ENCODE assay signal across 1 cellular context in the genomic region with DNA sequence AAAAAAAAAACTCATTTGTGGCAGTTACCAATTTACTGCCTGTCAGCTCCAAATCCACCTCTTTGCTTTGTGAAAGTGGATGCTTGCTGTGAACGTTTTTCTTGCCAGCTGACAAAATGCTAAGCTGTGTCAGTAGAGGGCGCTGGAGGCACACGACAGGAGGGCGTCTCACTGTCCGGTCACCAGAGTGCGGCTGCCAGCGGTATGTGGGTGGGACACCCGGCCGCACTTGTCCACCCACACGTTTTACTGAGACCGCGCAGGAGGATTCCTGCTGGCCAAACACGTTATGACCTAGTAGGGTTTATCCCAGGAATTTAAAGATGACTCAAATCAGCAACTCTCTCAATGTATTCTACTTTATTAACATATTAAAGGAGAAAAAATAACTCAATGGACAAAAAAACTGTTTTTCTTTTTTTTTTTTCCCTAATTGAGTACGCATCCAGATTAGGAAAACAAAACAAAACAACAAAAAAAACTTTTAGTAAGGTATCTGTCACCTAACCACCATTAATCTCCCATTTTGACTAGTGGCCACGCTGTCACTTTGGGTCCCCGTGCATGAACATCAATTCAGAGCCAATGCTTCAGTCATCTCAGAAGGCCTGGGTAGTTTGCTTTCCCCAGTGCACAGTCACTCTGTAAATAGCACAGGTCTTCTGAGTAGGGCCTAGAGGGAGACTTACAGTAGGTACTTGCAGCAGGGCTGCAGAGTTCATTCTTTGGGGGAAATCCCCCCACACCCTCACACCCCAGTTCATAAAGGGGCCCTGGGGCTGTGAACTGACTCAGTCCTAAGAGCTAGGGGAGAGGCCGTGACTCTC.
TF ChIP-seq lines count a peak whose summit lies in the region.

No MANE protein-coding gene starts in this region.

TF ChIP-seq in K562, 482 proteins besides CTCF, POLR2A, EP300 and RAD21 (continued from another document and continues in another):
- TF ChIP-seq, protein P1, sequence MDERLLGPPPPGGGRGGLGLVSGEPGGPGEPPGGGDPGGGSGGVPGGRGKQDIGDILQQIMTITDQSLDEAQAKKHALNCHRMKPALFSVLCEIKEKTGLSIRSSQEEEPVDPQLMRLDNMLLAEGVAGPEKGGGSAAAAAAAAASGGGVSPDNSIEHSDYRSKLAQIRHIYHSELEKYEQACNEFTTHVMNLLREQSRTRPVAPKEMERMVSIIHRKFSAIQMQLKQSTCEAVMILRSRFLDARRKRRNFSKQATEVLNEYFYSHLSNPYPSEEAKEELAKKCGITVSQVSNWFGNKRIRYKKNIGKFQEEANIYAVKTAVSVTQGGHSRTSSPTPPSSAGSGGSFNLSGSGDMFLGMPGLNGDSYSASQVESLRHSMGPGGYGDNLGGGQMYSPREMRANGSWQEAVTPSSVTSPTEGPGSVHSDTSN (CRISPR knock-in tag; IDR thresholded peaks at IDR 0.05; ENCODE audit: low read depth): no peak
- TF ChIP-seq, protein P1 (tag; conservative IDR thresholded peaks at IDR 0.05; ENCODE audit: low read depth): 0 out of 2 replicates have a peak, but pooled peaks have one; percentile 23
- TF ChIP-seq, protein P2, sequence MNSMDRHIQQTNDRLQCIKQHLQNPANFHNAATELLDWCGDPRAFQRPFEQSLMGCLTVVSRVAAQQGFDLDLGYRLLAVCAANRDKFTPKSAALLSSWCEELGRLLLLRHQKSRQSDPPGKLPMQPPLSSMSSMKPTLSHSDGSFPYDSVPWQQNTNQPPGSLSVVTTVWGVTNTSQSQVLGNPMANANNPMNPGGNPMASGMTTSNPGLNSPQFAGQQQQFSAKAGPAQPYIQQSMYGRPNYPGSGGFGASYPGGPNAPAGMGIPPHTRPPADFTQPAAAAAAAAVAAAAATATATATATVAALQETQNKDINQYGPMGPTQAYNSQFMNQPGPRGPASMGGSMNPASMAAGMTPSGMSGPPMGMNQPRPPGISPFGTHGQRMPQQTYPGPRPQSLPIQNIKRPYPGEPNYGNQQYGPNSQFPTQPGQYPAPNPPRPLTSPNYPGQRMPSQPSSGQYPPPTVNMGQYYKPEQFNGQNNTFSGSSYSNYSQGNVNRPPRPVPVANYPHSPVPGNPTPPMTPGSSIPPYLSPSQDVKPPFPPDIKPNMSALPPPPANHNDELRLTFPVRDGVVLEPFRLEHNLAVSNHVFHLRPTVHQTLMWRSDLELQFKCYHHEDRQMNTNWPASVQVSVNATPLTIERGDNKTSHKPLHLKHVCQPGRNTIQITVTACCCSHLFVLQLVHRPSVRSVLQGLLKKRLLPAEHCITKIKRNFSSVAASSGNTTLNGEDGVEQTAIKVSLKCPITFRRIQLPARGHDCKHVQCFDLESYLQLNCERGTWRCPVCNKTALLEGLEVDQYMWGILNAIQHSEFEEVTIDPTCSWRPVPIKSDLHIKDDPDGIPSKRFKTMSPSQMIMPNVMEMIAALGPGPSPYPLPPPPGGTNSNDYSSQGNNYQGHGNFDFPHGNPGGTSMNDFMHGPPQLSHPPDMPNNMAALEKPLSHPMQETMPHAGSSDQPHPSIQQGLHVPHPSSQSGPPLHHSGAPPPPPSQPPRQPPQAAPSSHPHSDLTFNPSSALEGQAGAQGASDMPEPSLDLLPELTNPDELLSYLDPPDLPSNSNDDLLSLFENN (IDR thresholded peaks at IDR 0.05; ENCODE audit: low read depth in 2 of 2, low read length in 2 of 2): peak in 1 of 2 experiments; percentile 21; a peak in 1 of 4 replicates
- peak; percentile 86; the same call in 1 of the 2 replicates for TF ChIP-seq CTBP1 (IDR thresholded peaks at IDR 0.05; ENCODE audit: borderline replicate concordance)
- 0 out of 2 replicates have a peak, but pooled peaks have one; percentile 35 for TF ChIP-seq NBN (IDR thresholded peaks at IDR 0.05; ENCODE audit: low read depth)
- TF ChIP-seq, protein P3, sequence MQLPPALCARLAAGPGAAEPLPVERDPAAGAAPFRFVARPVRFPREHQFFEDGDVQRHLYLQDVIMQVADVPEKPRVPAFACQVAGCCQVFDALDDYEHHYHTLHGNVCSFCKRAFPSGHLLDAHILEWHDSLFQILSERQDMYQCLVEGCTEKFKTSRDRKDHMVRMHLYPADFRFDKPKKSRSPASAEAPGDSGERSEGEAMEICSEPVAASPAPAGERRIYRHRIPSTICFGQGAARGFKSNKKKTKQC (CRISPR knock-in tag; IDR thresholded peaks at IDR 0.05): 0 out of 2 replicates have a peak, but pooled peaks have one; percentile 30
- TF ChIP-seq, protein P4, sequence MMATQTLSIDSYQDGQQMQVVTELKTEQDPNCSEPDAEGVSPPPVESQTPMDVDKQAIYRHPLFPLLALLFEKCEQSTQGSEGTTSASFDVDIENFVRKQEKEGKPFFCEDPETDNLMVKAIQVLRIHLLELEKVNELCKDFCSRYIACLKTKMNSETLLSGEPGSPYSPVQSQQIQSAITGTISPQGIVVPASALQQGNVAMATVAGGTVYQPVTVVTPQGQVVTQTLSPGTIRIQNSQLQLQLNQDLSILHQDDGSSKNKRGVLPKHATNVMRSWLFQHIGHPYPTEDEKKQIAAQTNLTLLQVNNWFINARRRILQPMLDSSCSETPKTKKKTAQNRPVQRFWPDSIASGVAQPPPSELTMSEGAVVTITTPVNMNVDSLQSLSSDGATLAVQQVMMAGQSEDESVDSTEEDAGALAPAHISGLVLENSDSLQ (IDR thresholded peaks at IDR 0.05): peak; percentile 64
- peak; percentile 75; the same call in 1 of the 2 replicates for TF ChIP-seq LCOR (CRISPR knock-in tag; IDR thresholded peaks at IDR 0.05)
- TF ChIP-seq ZNF23 (CRISPR knock-in tag; IDR thresholded peaks at IDR 0.05): no peak
- peak; percentile 47; the same call in 1 of the 2 replicates for TF ChIP-seq ZNF384 (IDR thresholded peaks at IDR 0.05; ENCODE audit: low read depth, low read length)
- peak; percentile 99 for TF ChIP-seq EGR1 (conservative IDR thresholded peaks at IDR 0.05)
- 0 out of 2 replicates have a peak, but pooled peaks have one; percentile 14 for TF ChIP-seq ZC3H11A (IDR thresholded peaks at IDR 0.05; ENCODE audit: low read depth, low read length)
- TF ChIP-seq SP2 (IDR thresholded peaks at IDR 0.05; ENCODE audit: extremely low read depth, low read depth, low read length, poor library complexity, severe bottlenecking): peak; percentile 10
- TF ChIP-seq, protein P5, sequence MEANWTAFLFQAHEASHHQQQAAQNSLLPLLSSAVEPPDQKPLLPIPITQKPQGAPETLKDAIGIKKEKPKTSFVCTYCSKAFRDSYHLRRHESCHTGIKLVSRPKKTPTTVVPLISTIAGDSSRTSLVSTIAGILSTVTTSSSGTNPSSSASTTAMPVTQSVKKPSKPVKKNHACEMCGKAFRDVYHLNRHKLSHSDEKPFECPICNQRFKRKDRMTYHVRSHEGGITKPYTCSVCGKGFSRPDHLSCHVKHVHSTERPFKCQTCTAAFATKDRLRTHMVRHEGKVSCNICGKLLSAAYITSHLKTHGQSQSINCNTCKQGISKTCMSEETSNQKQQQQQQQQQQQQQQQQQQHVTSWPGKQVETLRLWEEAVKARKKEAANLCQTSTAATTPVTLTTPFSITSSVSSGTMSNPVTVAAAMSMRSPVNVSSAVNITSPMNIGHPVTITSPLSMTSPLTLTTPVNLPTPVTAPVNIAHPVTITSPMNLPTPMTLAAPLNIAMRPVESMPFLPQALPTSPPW (CRISPR knock-in tag; IDR thresholded peaks at IDR 0.05): 0 out of 2 replicates have a peak, but pooled peaks have one; percentile 17
- peak in 1 of 2 experiments; percentile 76; a peak in 2 of 4 replicates for TF ChIP-seq RCOR1 (IDR thresholded peaks at IDR 0.05; ENCODE audit: borderline replicate concordance in 1 of 2, low read depth in 2 of 2, low read length in 2 of 2)
- TF ChIP-seq MYC (IDR thresholded peaks at IDR 0.05; ENCODE audit: low read depth, low read length): 0 out of 2 replicates have a peak, but pooled peaks have one; percentile 26
- TF ChIP-seq MYC (CRISPR knock-in tag; IDR thresholded peaks at IDR 0.05; ENCODE audit: borderline replicate concordance, low read depth): no peak
- no peak for TF ChIP-seq MCM7 (IDR thresholded peaks at IDR 0.05)
- TF ChIP-seq ETV6 (IDR thresholded peaks at IDR 0.05; ENCODE audit: borderline replicate concordance in 1 of 2, low read depth in 2 of 2, low read length in 1 of 2): 0 out of 4 replicates have a peak, but pooled peaks of 1 of the 2 experiments have one; percentile 27
- no peak for TF ChIP-seq ETV6 (CRISPR knock-in tag; IDR thresholded peaks at IDR 0.05; ENCODE audit: borderline replicate concordance)
- peak; percentile 44; the same call in 1 of the 2 replicates for TF ChIP-seq ETV5 (CRISPR knock-in tag; IDR thresholded peaks at IDR 0.05; ENCODE audit: low read depth)
- TF ChIP-seq, protein P6, sequence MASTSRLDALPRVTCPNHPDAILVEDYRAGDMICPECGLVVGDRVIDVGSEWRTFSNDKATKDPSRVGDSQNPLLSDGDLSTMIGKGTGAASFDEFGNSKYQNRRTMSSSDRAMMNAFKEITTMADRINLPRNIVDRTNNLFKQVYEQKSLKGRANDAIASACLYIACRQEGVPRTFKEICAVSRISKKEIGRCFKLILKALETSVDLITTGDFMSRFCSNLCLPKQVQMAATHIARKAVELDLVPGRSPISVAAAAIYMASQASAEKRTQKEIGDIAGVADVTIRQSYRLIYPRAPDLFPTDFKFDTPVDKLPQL (IDR thresholded peaks at IDR 0.05; ENCODE audit: extremely low read depth, insufficient read length): no peak
- peak; percentile 74 for TF ChIP-seq CREM (IDR thresholded peaks at IDR 0.05; ENCODE audit: low read depth)
- TF ChIP-seq CREB1 (IDR thresholded peaks at IDR 0.05): 0 out of 2 replicates have a peak, but pooled peaks have one; percentile 28
- peak; percentile 46; the same call in 1 of the 2 replicates for TF ChIP-seq CREB1 (CRISPR knock-in tag; IDR thresholded peaks at IDR 0.05)
- peak; percentile 27; the same call in 1 of the 2 replicates for TF ChIP-seq FOSL1 (tag; conservative IDR thresholded peaks at IDR 0.05)
- TF ChIP-seq BHLHE40 (IDR thresholded peaks at IDR 0.05; ENCODE audit: low read length): peak; percentile 83
- TF ChIP-seq CC2D1A (IDR thresholded peaks at IDR 0.05): peak; percentile 62; the same call in 1 of the 2 replicates
- no peak for TF ChIP-seq ZNF232 (CRISPR knock-in tag; IDR thresholded peaks at IDR 0.05)
- TF ChIP-seq ERF (CRISPR knock-in tag; IDR thresholded peaks at IDR 0.05): no peak
- peak; percentile 92 for TF ChIP-seq STAG1 (CRISPR knock-in tag; IDR thresholded peaks at IDR 0.05; ENCODE audit: borderline replicate concordance)
- peak; percentile 47 for TF ChIP-seq HMGN3 (IDR thresholded peaks at IDR 0.05; ENCODE audit: borderline replicate concordance, extremely low read depth, insufficient read length, low read depth, low read length)
- TF ChIP-seq ZNF347 (CRISPR knock-in tag; IDR thresholded peaks at IDR 0.05; ENCODE audit: low read depth): no peak
- peak; percentile 64 to 93; a peak in 3 of 4 replicates for TF ChIP-seq TEAD1 (CRISPR knock-in tag; IDR thresholded peaks at IDR 0.05)
- 0 out of 2 replicates have a peak, but pooled peaks have one; percentile 20 for TF ChIP-seq L3MBTL2 (IDR thresholded peaks at IDR 0.05)
- TF ChIP-seq, protein P7, sequence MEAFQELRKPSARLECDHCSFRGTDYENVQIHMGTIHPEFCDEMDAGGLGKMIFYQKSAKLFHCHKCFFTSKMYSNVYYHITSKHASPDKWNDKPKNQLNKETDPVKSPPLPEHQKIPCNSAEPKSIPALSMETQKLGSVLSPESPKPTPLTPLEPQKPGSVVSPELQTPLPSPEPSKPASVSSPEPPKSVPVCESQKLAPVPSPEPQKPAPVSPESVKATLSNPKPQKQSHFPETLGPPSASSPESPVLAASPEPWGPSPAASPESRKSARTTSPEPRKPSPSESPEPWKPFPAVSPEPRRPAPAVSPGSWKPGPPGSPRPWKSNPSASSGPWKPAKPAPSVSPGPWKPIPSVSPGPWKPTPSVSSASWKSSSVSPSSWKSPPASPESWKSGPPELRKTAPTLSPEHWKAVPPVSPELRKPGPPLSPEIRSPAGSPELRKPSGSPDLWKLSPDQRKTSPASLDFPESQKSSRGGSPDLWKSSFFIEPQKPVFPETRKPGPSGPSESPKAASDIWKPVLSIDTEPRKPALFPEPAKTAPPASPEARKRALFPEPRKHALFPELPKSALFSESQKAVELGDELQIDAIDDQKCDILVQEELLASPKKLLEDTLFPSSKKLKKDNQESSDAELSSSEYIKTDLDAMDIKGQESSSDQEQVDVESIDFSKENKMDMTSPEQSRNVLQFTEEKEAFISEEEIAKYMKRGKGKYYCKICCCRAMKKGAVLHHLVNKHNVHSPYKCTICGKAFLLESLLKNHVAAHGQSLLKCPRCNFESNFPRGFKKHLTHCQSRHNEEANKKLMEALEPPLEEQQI (IDR thresholded peaks at IDR 0.05): no peak
- TF ChIP-seq ZNF707 (CRISPR knock-in tag; conservative IDR thresholded peaks at IDR 0.05): no peak
- TF ChIP-seq RB1 (IDR thresholded peaks at IDR 0.05; ENCODE audit: low read depth): peak; percentile 81
- peak; percentile 45 for TF ChIP-seq MEIS2 (IDR thresholded peaks at IDR 0.05; ENCODE audit: partially characterized antibody)
- TF ChIP-seq SMC3 (conservative IDR thresholded peaks at IDR 0.05; ENCODE audit: insufficient read depth, low read depth, low read length): peak; percentile 92
- TF ChIP-seq TCF3 (CRISPR knock-in tag; IDR thresholded peaks at IDR 0.05): peak; percentile 18; the same call in 1 of the 2 replicates
- TF ChIP-seq, protein P8, sequence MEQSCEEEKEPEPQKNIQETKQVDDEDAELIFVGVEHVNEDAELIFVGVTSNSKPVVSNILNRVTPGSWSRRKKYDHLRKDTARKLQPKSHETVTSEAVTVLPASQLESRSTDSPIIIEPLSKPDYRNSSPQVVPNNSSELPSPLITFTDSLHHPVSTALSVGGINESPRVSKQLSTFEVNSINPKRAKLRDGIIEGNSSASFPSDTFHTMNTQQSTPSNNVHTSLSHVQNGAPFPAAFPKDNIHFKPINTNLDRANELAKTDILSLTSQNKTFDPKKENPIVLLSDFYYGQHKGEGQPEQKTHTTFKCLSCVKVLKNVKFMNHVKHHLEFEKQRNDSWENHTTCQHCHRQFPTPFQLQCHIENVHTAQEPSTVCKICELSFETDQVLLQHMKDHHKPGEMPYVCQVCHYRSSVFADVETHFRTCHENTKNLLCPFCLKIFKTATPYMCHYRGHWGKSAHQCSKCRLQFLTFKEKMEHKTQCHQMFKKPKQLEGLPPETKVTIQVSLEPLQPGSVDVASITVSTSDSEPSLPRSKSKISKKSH (CRISPR knock-in tag; IDR thresholded peaks at IDR 0.05): no peak
- TF ChIP-seq ZNF184 (CRISPR knock-in tag; IDR thresholded peaks at IDR 0.05): no peak
- TF ChIP-seq, protein P9, sequence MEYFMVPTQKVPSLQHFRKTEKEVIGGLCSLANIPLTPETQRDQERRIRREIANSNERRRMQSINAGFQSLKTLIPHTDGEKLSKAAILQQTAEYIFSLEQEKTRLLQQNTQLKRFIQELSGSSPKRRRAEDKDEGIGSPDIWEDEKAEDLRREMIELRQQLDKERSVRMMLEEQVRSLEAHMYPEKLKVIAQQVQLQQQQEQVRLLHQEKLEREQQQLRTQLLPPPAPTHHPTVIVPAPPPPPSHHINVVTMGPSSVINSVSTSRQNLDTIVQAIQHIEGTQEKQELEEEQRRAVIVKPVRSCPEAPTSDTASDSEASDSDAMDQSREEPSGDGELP (CRISPR knock-in tag; IDR thresholded peaks at IDR 0.05; ENCODE audit: borderline replicate concordance): peak; percentile 96
- TF ChIP-seq MAFF (IDR thresholded peaks at IDR 0.05; ENCODE audit: low read length): no peak
- peak; percentile 55; the same call in 1 of the 2 replicates for TF ChIP-seq KLF16 (IDR thresholded peaks at IDR 0.05)
